24 cellular contexts compared by ENCODE assay signal in the genomic region with DNA sequence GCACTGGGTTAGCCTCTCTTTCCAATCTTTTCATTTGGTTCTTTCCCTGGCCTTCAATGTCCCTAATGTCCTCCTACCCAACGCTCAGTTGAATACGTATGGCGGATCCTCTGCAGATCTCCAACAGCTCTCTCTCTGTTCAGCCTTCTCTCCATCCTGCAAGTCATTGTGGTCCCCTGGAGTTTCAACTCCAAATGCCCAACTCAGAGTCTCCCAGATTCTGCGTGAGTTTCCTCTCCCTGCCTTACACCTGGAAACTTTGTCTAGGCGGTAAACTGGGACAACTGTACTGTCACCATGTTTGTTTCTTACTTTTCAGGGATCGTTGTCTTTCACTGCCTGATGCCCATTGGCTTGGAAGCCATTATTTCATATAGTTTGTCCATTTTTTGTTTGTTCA.
DNase-seq lines count a peak whose midpoint lies in the region; ATAC-seq, FAIRE-seq and TF ChIP-seq lines count a peak whose summit lies in the region.
"Had no signal": no experiment of that assay in that cellular context is flagged by ENCODE, and none has a peak within 500 bp of the region (broad histone marks: within the 10 kb centered on the region; RNA-seq: fewer than 3 reads in every experiment).

No MANE protein-coding gene starts in this region.

- H3K9me3 ChIP-seq in Caco-2, result no peaks in the 10 kb centered on the region
- no peaks in the 10 kb centered on the region for H3K9me3 ChIP-seq in H1 (ENCODE audit: insufficient read depth in 2 of 2, low read depth in 1 of 2, low read length in 1 of 2)
- H3K9me3 ChIP-seq in transverse colon, result no peaks in the 10 kb centered on the region
- H3K9me3 ChIP-seq: A549, BE2C had no signal

- H2BK12ac ChIP-seq in H1 (ENCODE audit: low read depth, low read length), result no peak overlapping the region

- no peak for ATAC-seq in WTC11
- ATAC-seq: A549, HCT116 had no signal

- in situ Hi-C loops in transverse colon (cut with MboI; ENCODE audit: low pct_ligation_motif_present in 1 of 4, low pct_unique_long_range_greater_than_20kb in 1 of 4, low sequenced_read_pairs in 3 of 4), result no loop called here

- TF ChIP-seq EP300 in H1 (IDR thresholded peaks at IDR 0.05; ENCODE audit: borderline replicate concordance in 1 of 2, low read depth in 2 of 2, low read length in 2 of 2) (no peak), transverse colon (IDR thresholded peaks at IDR 0.05; ENCODE audit: low read depth) (no peak)

- H4K5ac ChIP-seq in H1 (ENCODE audit: insufficient read length, low read depth, low read length), result no peak overlapping the region

- H3K36me3 Mint-ChIP-seq in Caco-2 (ENCODE audit: insufficient read depth, unreplicated experiment) (peaks cover 89% of the 10 kb centered on the region), WTC11 (peaks cover 8% of the 10 kb centered on the region), chondrocyte (ENCODE audit: low read depth) (peaks cover 52% of the 10 kb centered on the region)

- H3K23me2 ChIP-seq in H1 (ENCODE audit: low read depth, low read length), result no peaks in the 10 kb centered on the region

- peaks cover 5% of the 10 kb centered on the region for H3K36me3 ChIP-seq in Caco-2 (ENCODE audit: control insufficient read depth, insufficient read depth, low read length)
- H3K36me3 ChIP-seq in H1 (ENCODE audit: control insufficient read depth in 2 of 4, insufficient read depth in 4 of 4, low read length in 3 of 4), result no peaks in the 10 kb centered on the region
- peaks cover 0 to 6% (median 0%) of the 10 kb centered on the region in 4 donors for H3K36me3 ChIP-seq in transverse colon
- no peaks in the 10 kb centered on the region for H3K36me3 ChIP-seq in H7 (replicated peaks; ENCODE audit: control insufficient read depth, insufficient read depth, low read length)
- H3K36me3 ChIP-seq: BE2C had no signal

- no peak overlapping the region for H3K9ac ChIP-seq in H1 (replicated peaks in 1 of 4; ENCODE audit: extremely low read depth in 1 of 4, low read depth in 3 of 4, low read length in 3 of 4)
- H3K9ac ChIP-seq: BLaER1 treated with 17β-estradiol and CSF1 and Interleukin-3, amounts not matched to agents 10 nM and 100 nM had no signal

- no TSS peak for BruUV-seq in Caco-2 (replicated peaks; lab: Mats Ljungman, UMichigan)

- H4K91ac ChIP-seq in H1 (replicated peaks; ENCODE audit: insufficient read length, low read length), result no peak overlapping the region

- DNase-seq in Caco-2, result no peak
- DNase-seq in WTC11 (ENCODE audit: low spot score), result no peak
- no peak for DNase-seq in chondrocyte (ENCODE audit: low spot score)
- DNase-seq in H1 (ENCODE audit: low read depth in 1 of 2, low spot score in 2 of 2), result peak in 1 of 2 experiments; percentile 17
- DNase-seq in transverse colon, result no peak
- DNase-seq in GM10248 (ENCODE audit: extremely low spot score), result no peak
- no peak for DNase-seq in H7
- DNase-seq: 8988T; ACHN; AML-193; BE2C; Calu3; CD4-positive, alpha-beta T cell; CD8-positive, alpha-beta memory T cell; DMS53; DMS79 treated with DMSO at 0.1 percent for 48 hours; GF-D8; GOT3; H9 had no signal

- H3K27ac ChIP-seq in H1 (ENCODE audit: low read depth, low read length), result no peak overlapping the region
- no peak overlapping the region for H3K27ac ChIP-seq in transverse colon
- H3K27ac ChIP-seq: A549; BLaER1 treated with 17β-estradiol and CSF1 and Interleukin-3, amounts not matched to agents 10 nM and 100 nM had no signal

- H3K27me3 Mint-ChIP-seq in Caco-2 (ENCODE audit: insufficient read depth, unreplicated experiment), result no peaks in the 10 kb centered on the region
- H3K27me3 Mint-ChIP-seq in WTC11 (ENCODE audit: low read depth), result no peaks in the 10 kb centered on the region
- H3K27me3 Mint-ChIP-seq in chondrocyte (ENCODE audit: low read depth), result no peaks in the 10 kb centered on the region
- H3K27me3 Mint-ChIP-seq: CD4-positive, alpha-beta T cell; CD8-positive, alpha-beta memory T cell had no signal

- H3K4me3 Mint-ChIP-seq in Caco-2 (ENCODE audit: unreplicated experiment) (no peak overlapping the region), WTC11 (no peak overlapping the region), chondrocyte (ENCODE audit: unreplicated experiment) (no peak overlapping the region)
- H3K4me3 Mint-ChIP-seq: CD14-positive monocyte; CD4-positive, alpha-beta T cell; CD8-positive, alpha-beta memory T cell; H9 had no signal

- H3K79me1 ChIP-seq in H1 (ENCODE audit: low read depth, low read length), result no peaks in the 10 kb centered on the region; the same call in 1 of the 2 replicates

- no peak overlapping the region for H3K56ac ChIP-seq in H1 (replicated peaks; ENCODE audit: insufficient read length, low read depth, low read length)

- peak; percentile 7 for FAIRE-seq in H1 (lab: Jason Lieb, UNC)
- FAIRE-seq: GM12892 had no signal

- H3K9me3 Mint-ChIP-seq in Caco-2 (ENCODE audit: unreplicated experiment) (peaks cover 9% of the 10 kb centered on the region), WTC11 (peaks cover 7% of the 10 kb centered on the region; the same call in 1 of the 2 replicates), chondrocyte (ENCODE audit: low read depth) (peaks cover 6% of the 10 kb centered on the region)

- no peak overlapping the region for H3K4me3 ChIP-seq in Caco-2 (ENCODE audit: low read depth, low read length)
- H3K4me3 ChIP-seq in H1 (ENCODE audit: extremely low read depth in 1 of 4, insufficient read depth in 2 of 4, low read depth in 3 of 4, low read length in 4 of 4), result no peak overlapping the region
- H3K4me3 ChIP-seq in transverse colon, result no peak overlapping the region
- no peak overlapping the region for H3K4me3 ChIP-seq in H7 (ENCODE audit: insufficient read depth, low read depth, low read length)
- H3K4me3 ChIP-seq: A549; BLaER1 treated with 17β-estradiol and CSF1 and Interleukin-3, amounts not matched to agents 10 nM and 100 nM had no signal

- H2BK120ac ChIP-seq in H1 (replicated peaks; ENCODE audit: low read depth, low read length), result no peak overlapping the region

- TF ChIP-seq POLR2A in H1 (IDR thresholded peaks at IDR 0.05; ENCODE audit: control extremely low read depth in 1 of 2, low read depth in 2 of 2, low read length in 2 of 2), result no peak
- no peak for TF ChIP-seq POLR2A in transverse colon (IDR thresholded peaks at IDR 0.05)

- H3K4me2 ChIP-seq in H1 (ENCODE audit: insufficient read depth in 1 of 2, low read depth in 2 of 2, low read length in 2 of 2), result no peak overlapping the region
- H3K4me2 ChIP-seq: A549; BLaER1 treated with 17β-estradiol and CSF1 and Interleukin-3, amounts not matched to agents 10 nM and 100 nM had no signal

- intact Hi-C loops in Caco-2 (cut with micrococcal nuclease; ENCODE audit: unreplicated experiment), result no loop called here
- intact Hi-C loops in transverse colon (cut with DNase I; ENCODE audit: low total_unique reads), result no loop called here

- H2AFZ ChIP-seq in H1 (ENCODE audit: low read length), result no peak overlapping the region

- CTCF ChIA-PET in Caco-2 (lab: Charles Lee), result no interaction called here
- CTCF ChIA-PET in WTC11 (lab: Charles Lee), result no interaction called here
- CTCF ChIA-PET in H1 (lab: Charles Lee; ENCODE audit: partially characterized antibody), result interaction anchor here (1.1 to 1.4 kb wide), 2 partner anchors 42 to 43 kb away, joined by 3 read pairs; no protein-coding TSS in a partner anchor
- CTCF ChIA-PET in GM10248 (lab: Yijun Ruan, JAX), result no interaction called here

- POLR2A ChIA-PET in Caco-2 (lab: Charles Lee), result no interaction called here
- POLR2A ChIA-PET in WTC11 (lab: Charles Lee), result no interaction called here
- POLR2A ChIA-PET in H1 (lab: Charles Lee; ENCODE audit: partially characterized antibody), result no interaction called here
- POLR2A ChIA-PET in GM10248 (lab: Yijun Ruan, JAX), result no interaction called here

- TF ChIP-seq CTCF in Caco-2 (IDR thresholded peaks at IDR 0.05; ENCODE audit: insufficient read depth in 1 of 2, low read depth in 1 of 2, low read length in 1 of 2, severe bottlenecking in 1 of 2, unreplicated experiment in 1 of 2) (no peak), WTC11 (IDR thresholded peaks at IDR 0.05) (no peak), chondrocyte (IDR thresholded peaks at IDR 0.05) (no peak), H1 (IDR thresholded peaks at IDR 0.05; ENCODE audit: control extremely low read depth in 1 of 3, insufficient read depth in 1 of 3, low read depth in 1 of 3, low read length in 3 of 3) (no peak), transverse colon (IDR thresholded peaks at IDR 0.05) (no peak), GM10248 (IDR thresholded peaks at IDR 0.05; ENCODE audit: control extremely low read depth, extremely low read depth, low read depth, missing control alignments) (no peak)

- H4K20me1 ChIP-seq in H1 (replicated peaks in 1 of 2; ENCODE audit: control insufficient read depth in 1 of 2, insufficient read depth in 2 of 2, low read length in 2 of 2), result peaks cover 0 to 2% of the 10 kb centered on the region in 2 experiments

- no peaks in the 10 kb centered on the region for H3K27me3 ChIP-seq in Caco-2 (replicated peaks; ENCODE audit: control insufficient read depth, insufficient read depth, low read length)
- H3K27me3 ChIP-seq in H1 (replicated peaks in 1 of 4; ENCODE audit: control insufficient read depth in 3 of 4, extremely low read depth in 1 of 4, insufficient read depth in 3 of 4, low read length in 3 of 4), result no peaks in the 10 kb centered on the region
- no peaks in the 10 kb centered on the region for H3K27me3 ChIP-seq in transverse colon
- no peaks in the 10 kb centered on the region for H3K27me3 ChIP-seq in H7 (ENCODE audit: control insufficient read depth, insufficient read depth, low read length)
- H3K27me3 ChIP-seq: BE2C; BLaER1 treated with 17β-estradiol and CSF1 and Interleukin-3, amounts not matched to agents 10 nM and 100 nM had no signal

- no peak overlapping the region for H3K4ac ChIP-seq in H1 (replicated peaks; ENCODE audit: insufficient read length, low read depth, low read length)

- no peak overlapping the region for H3K14ac ChIP-seq in H1 (ENCODE audit: insufficient read length)

- no peaks in the 10 kb centered on the region for H3K79me2 ChIP-seq in H1 (ENCODE audit: control insufficient read depth in 1 of 2, insufficient read depth in 2 of 2, low read length in 2 of 2)

- no peak overlapping the region for H3K18ac ChIP-seq in H1 (ENCODE audit: extremely low read depth, low read length)

- H3K4me1 Mint-ChIP-seq in Caco-2 (ENCODE audit: low read depth, unreplicated experiment) (no peaks in the 10 kb centered on the region), WTC11 (peaks cover 7% of the 10 kb centered on the region), chondrocyte (ENCODE audit: low read depth) (peaks cover 63% of the 10 kb centered on the region)
- H3K4me1 Mint-ChIP-seq: CD14-positive monocyte; CD8-positive, alpha-beta memory T cell had no signal

- no peak overlapping the region for H4K8ac ChIP-seq in H1 (ENCODE audit: extremely low read depth, insufficient read depth, low read length)

- 92% methylated on average over 6 of the region's 6 CpGs; no CpG with 5 or more reads in 1 of the 2 experiments for WGBS in H1 (ENCODE audit: extremely low coverage in 1 of 2, insufficient coverage in 1 of 2, insufficient read length in 1 of 2, insufficient replicate concordance in 2 of 2, low coverage in 1 of 2, low lambda C conversion rate in 2 of 2, missing lambda C conversion rate in 1 of 2), 2 experiments
- 97 to 100% methylated on average over 5 to 6 of the region's 6 CpGs for WGBS in transverse colon (ENCODE audit: low coverage in 1 of 2), 2 donors

- H3K4me1 ChIP-seq in Caco-2 (no peaks in the 10 kb centered on the region), H1 (replicated peaks in 1 of 4; ENCODE audit: control insufficient read depth in 3 of 4, insufficient read depth in 4 of 4, low read length in 3 of 4) (peaks cover 0 to 5% (median 4%) of the 10 kb centered on the region in 4 experiments; a peak in 6 of 7 replicates), transverse colon (no peaks in the 10 kb centered on the region)
- H3K4me1 ChIP-seq: A549, BE2C had no signal

- H3K27ac Mint-ChIP-seq in Caco-2 (ENCODE audit: unreplicated experiment) (peak overlapping the region; percentile 2), WTC11 (peak overlapping the region; percentile 13; the same call in 1 of the 2 replicates), chondrocyte (ENCODE audit: unreplicated experiment) (peak overlapping the region; percentile 45)
- H3K27ac Mint-ChIP-seq: CD4-positive, alpha-beta T cell; CD8-positive, alpha-beta memory T cell; H9 had no signal

- H3K23ac ChIP-seq in H1 (ENCODE audit: insufficient read length), result no peak overlapping the region

- no peak for TF ChIP-seq RAD21 in H1 (IDR thresholded peaks at IDR 0.05 in 1 of 2, conservative IDR thresholded peaks at IDR 0.05 in 1 of 2; ENCODE audit: low read depth in 2 of 2, low read length in 2 of 2)

- H2BK15ac ChIP-seq in H1 (ENCODE audit: low read length), result no peak overlapping the region

- no peak overlapping the region for H2AK5ac ChIP-seq in H1 (ENCODE audit: low read depth, low read length)

- no peak overlapping the region for H2BK5ac ChIP-seq in H1 (ENCODE audit: low read depth, low read length)

- no peak overlapping the region for H2BK20ac ChIP-seq in H1 (ENCODE audit: low read length)
